Comparison of ENCODE assay signal across 1 cellular context in the genomic region with DNA sequence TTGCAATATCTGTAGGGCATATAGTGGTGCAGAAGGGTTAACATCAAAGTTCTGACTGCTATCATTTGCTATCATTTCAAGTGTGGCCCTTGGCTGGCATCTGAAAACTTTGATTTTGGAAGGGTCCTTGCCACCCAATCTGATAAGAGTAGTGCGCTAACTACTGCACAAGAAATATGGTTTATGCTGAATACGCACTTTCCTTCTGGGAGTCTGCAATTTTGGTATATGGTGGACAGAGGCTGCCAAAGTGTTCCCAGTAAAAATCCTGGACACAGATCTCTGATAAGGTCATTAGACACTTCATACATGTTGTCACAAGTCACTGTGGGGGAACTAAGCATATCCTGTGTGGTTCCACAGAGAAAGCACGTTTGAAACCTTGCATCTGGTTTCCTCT.
TF ChIP-seq lines count a peak whose summit lies in the region.

No MANE protein-coding gene starts in this region.

TF ChIP-seq in K562, 482 proteins besides CTCF, POLR2A, EP300 and RAD21 (continued from another document):
- no peak for TF ChIP-seq NUFIP1 (IDR thresholded peaks at IDR 0.05; ENCODE audit: partially characterized antibody)
- 0 out of 2 replicates have a peak, but pooled peaks have one; percentile 33 for TF ChIP-seq MAFK (IDR thresholded peaks at IDR 0.05; ENCODE audit: low read length)
- peak; percentile 48 for TF ChIP-seq ZNF316 (IDR thresholded peaks at IDR 0.05)
- TF ChIP-seq, protein P1, sequence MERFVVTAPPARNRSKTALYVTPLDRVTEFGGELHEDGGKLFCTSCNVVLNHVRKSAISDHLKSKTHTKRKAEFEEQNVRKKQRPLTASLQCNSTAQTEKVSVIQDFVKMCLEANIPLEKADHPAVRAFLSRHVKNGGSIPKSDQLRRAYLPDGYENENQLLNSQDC (CRISPR knock-in tag; IDR thresholded peaks at IDR 0.05) = no peak
- 0 out of 2 replicates have a peak, but pooled peaks have one; percentile 30 for TF ChIP-seq MAFG (tag; conservative IDR thresholded peaks at IDR 0.05)
- TF ChIP-seq MAFF (IDR thresholded peaks at IDR 0.05; ENCODE audit: low read length) = peak; percentile 29; the same call in 1 of the 2 replicates
- no peak for TF ChIP-seq MTA3 (IDR thresholded peaks at IDR 0.05; ENCODE audit: borderline replicate concordance)
- TF ChIP-seq SAFB2 (IDR thresholded peaks at IDR 0.05; ENCODE audit: borderline replicate concordance, low read depth, low read length, severe bottlenecking) = no peak
- no peak for TF ChIP-seq POLR3A (IDR thresholded peaks at IDR 0.05; ENCODE audit: borderline replicate concordance, extremely low read depth, insufficient read depth, insufficient read length)
- TF ChIP-seq C11orf30 (IDR thresholded peaks at IDR 0.05; ENCODE audit: low read depth) = peak; percentile 46; the same call in 1 of the 2 replicates
- TF ChIP-seq JUN (IDR thresholded peaks at IDR 0.05; ENCODE audit: borderline replicate concordance, low read depth, low read length) = no peak
- TF ChIP-seq JUN (CRISPR knock-in tag; IDR thresholded peaks at IDR 0.05; ENCODE audit: borderline replicate concordance) = no peak
